In genomic region chr2:69731147-69731546, GRCh38 we compare ENCODE assay signal across 16 cellular contexts.
"Had no signal": no experiment of that assay in that cellular context is flagged by ENCODE, and none has a peak within 500 bp of the region (broad histone marks: within the 10 kb centered on the region; RNA-seq: fewer than 3 reads in every experiment).

No MANE protein-coding gene starts in this region.

- H3K36me3 ChIP-seq: gastrocnemius medialis, heart left ventricle, pancreas, sigmoid colon had no signal

- H3K4me3 ChIP-seq: gastrocnemius medialis, heart left ventricle, lung, pancreas, sigmoid colon had no signal

- FAIRE-seq: pancreas, urothelium cell line had no signal

- H3K27ac ChIP-seq: gastrocnemius medialis, heart left ventricle, pancreas, sigmoid colon had no signal

- H3K9me3 ChIP-seq: gastrocnemius medialis, heart left ventricle, pancreas, sigmoid colon had no signal

- ATAC-seq: gastrocnemius medialis, heart left ventricle, pancreas had no signal

- H3K27me3 ChIP-seq: gastrocnemius medialis, heart left ventricle, pancreas, sigmoid colon had no signal

- DNase-seq: activated CD4-positive, alpha-beta T cell treated with anti-CD3 and anti-CD28 coated beads for 1 hour; activated CD4-positive, alpha-beta T cell treated with anti-CD3 and anti-CD28 coated beads, Interleukin-2, amount 50 U/mL, for 4 hours; activated naive CD4-positive, alpha-beta T cell; activated T-cell treated with anti-CD3 and anti-CD28 coated beads for 4 hours; anterior cingulate cortex; cortex of kidney; effector CD8-positive, alpha-beta T cell; gastrocnemius medialis; heart left ventricle; left colon; pancreas; sigmoid colon; stimulated activated CD4-positive, alpha-beta T cell treated with anti-CD3 and anti-CD28 coated beads, Interleukin-1b, Interleukin-23, amount 100 ng/mL, for 48 hours; T1000 had no signal
